3 cellular contexts compared by ENCODE assay signal in genomic region chr6:164087870-164088269, GRCh38.
TF ChIP-seq lines count a peak whose summit lies in the region.

No MANE protein-coding gene starts in this region.

TF ChIP-seq in HEK293, 187 proteins besides CTCF, POLR2A, EP300 and RAD21:
- peak; percentile 97 for TF ChIP-seq ZNF10 (tag by site-specific recombination; IDR thresholded peaks at IDR 0.05)
- TF ChIP-seq FEZF1 (tag by site-specific recombination; IDR thresholded peaks at IDR 0.05), result no peak

TF ChIP-seq in K562, 482 proteins besides CTCF, POLR2A, EP300 and RAD21 (continued from another document):
- TF ChIP-seq RBM25 (IDR thresholded peaks at IDR 0.05; ENCODE audit: low read depth, low read length, severe bottlenecking), result peak; percentile 68
- TF ChIP-seq CEBPG (CRISPR knock-in tag; IDR thresholded peaks at IDR 0.05), result no peak
- no peak for TF ChIP-seq CEBPG (tag; conservative IDR thresholded peaks at IDR 0.05 in 1 of 2, IDR thresholded peaks at IDR 0.05 in 1 of 2)
- no peak for TF ChIP-seq ATF6 (CRISPR knock-in tag; IDR thresholded peaks at IDR 0.05)
- no peak for TF ChIP-seq IRF9 (tag; IDR thresholded peaks at IDR 0.05)

TF ChIP-seq in endothelial cell of umbilical vein, 7 proteins besides CTCF, POLR2A, EP300 and RAD21:
- TF ChIP-seq MAX (IDR thresholded peaks at IDR 0.05; ENCODE audit: insufficient read depth, insufficient read length), result no peak
- TF ChIP-seq MYC (IDR thresholded peaks at IDR 0.05; ENCODE audit: low read depth, low read length), result no peak
- TF ChIP-seq JUN (IDR thresholded peaks at IDR 0.05; ENCODE audit: borderline replicate concordance, insufficient read depth, insufficient read length, low read depth), result no peak
- no peak for TF ChIP-seq GATA2 (IDR thresholded peaks at IDR 0.05; ENCODE audit: insufficient read depth, insufficient read length, low read depth, low read length)
- no peak for TF ChIP-seq FOS (IDR thresholded peaks at IDR 0.05; ENCODE audit: borderline replicate concordance, insufficient read depth, low read length)
